Comparison of ENCODE assay signal across 34 cellular contexts in genomic region chr1:37284053-37284452, GRCh38.
"Had no signal": no experiment of that assay in that cellular context is flagged by ENCODE, and none has a peak within 500 bp of the region (broad histone marks: within the 10 kb centered on the region; RNA-seq: fewer than 3 reads in every experiment).

No MANE protein-coding gene starts in this region.

- H3K9me3 ChIP-seq: MG63 had no signal

- H3K36me3 ChIP-seq: MG63 had no signal

- DNase-seq: Karpas-422, Kasumi-1, KG1, MG63, MM.1S, MV-4-11, NCI-H1048, NCI-H1092, NCI-H1092 treated with DMSO at 0.1 percent for 48 hours, NCI-H1105, NCI-H1105 treated with DMSO at 0.1 percent for 48 hours, NCI-H1417, NCI-H1417 treated with DMSO at 0.1 percent for 48 hours, NCI-H1436, NCI-H1436 treated with DMSO at 0.1 percent for 48 hours, NCI-H146, NCI-H1694, NCI-H1694 treated with DMSO at 0.1 percent for 48 hours, NCI-H187, NCI-H187 treated with DMSO at 0.1 percent for 48 hours, NCI-H1930, NCI-H2029, NCI-H2029 treated with DMSO at 0.1 percent for 48 hours, NCI-H2081, NCI-H2081 treated with DMSO at 0.1 percent for 48 hours, NCI-H2107, NCI-H2171, NCI-H2171 treated with DMSO at 0.1 percent for 48 hours, NCI-H2227 treated with DMSO at 0.1 percent for 48 hours, NCI-H226, NCI-H345, NCI-H446 treated with DMSO at 0.1 percent for 48 hours, NCI-H510A had no signal

- H3K4me3 ChIP-seq: MG63 had no signal

- H3K27ac ChIP-seq: KMS-11 had no signal
